In the genomic region with DNA sequence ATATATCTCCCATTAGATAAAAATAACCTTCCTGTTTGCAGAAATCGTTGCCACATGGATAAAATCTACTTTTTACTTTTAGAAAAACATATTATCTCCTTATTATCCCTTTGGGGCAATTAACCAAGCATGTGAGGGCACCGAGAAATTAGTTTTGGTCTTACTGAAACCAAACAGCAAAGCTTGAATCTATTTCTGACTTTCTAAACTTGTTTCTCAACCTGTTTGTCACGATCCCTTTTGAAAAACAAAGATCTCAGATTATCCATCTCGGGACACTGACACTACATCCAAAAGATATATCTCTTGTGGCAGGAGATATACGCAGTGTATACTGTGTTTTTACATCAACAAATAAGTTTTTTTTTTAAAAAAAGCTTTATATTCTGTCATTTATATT, we compare ENCODE assay signal across 8 cellular contexts.
DNase-seq lines count a peak whose midpoint lies in the region; ATAC-seq and TF ChIP-seq lines count a peak whose summit lies in the region.

No MANE protein-coding gene starts in this region.

- H3K9ac ChIP-seq in OCI-LY3 (ENCODE audit: low read length) = peak overlapping the region; percentile 97
- no peak overlapping the region for H3K9ac ChIP-seq in parathyroid adenoma

- peaks cover 9% of the 10 kb centered on the region for H4K20me1 ChIP-seq in OCI-LY3 (ENCODE audit: insufficient read depth, low read length)

- H3K36me3 ChIP-seq in OCI-LY3 (replicated peaks; ENCODE audit: low read depth, low read length) = peaks cover 22% of the 10 kb centered on the region
- no peaks in the 10 kb centered on the region for H3K36me3 ChIP-seq in parathyroid adenoma (ENCODE audit: control insufficient read depth, insufficient read depth, low read length)

- H3K4me2 ChIP-seq in OCI-LY3 (ENCODE audit: low read length) (peak overlapping the region; percentile 92), parathyroid adenoma (ENCODE audit: low read length) (peak overlapping the region; percentile 42)

- peaks cover 40 to 49% of the 10 kb centered on the region in 2 donors for H3K4me1 Mint-ChIP-seq in effector memory CD8-positive, alpha-beta T cell (ENCODE audit: low read depth in 2 of 2)

- no peaks in the 10 kb centered on the region for H3K27me3 Mint-ChIP-seq in effector memory CD8-positive, alpha-beta T cell

- H3K27ac ChIP-seq in OCI-LY3 (ENCODE audit: low read length) (peak overlapping the region; percentile 75), parathyroid adenoma (no peak overlapping the region)

- H3K36me3 Mint-ChIP-seq in effector memory CD8-positive, alpha-beta T cell (ENCODE audit: insufficient read depth) = peaks cover 53% of the 10 kb centered on the region

- H3K4me1 ChIP-seq in OCI-LY3 (ENCODE audit: low read length) (peaks cover 52% of the 10 kb centered on the region), parathyroid adenoma (peaks cover 4% of the 10 kb centered on the region)

- H3K4me3 ChIP-seq in GM08714 (ENCODE audit: low read length) = peak overlapping the region; percentile 78; the same call in 1 of the 2 replicates
- peak overlapping the region; percentile 98 for H3K4me3 ChIP-seq in OCI-LY3 (ENCODE audit: low read length)
- H3K4me3 ChIP-seq in parathyroid adenoma (ENCODE audit: low read depth, low read length) = no peak overlapping the region

- H3K79me2 ChIP-seq in OCI-LY3 (ENCODE audit: low read length) (peaks cover 71% of the 10 kb centered on the region), parathyroid adenoma (peaks cover 8% of the 10 kb centered on the region)

- no peak for DNase-seq in effector memory CD8-positive, alpha-beta T cell
- no peak for DNase-seq in NCI-H82 treated with DMSO at 0.1 percent for 48 hours (lab: John Stamatoyannopoulos, UW; ENCODE audit: unreplicated experiment)

- TF ChIP-seq CTCF in OCI-LY3 (IDR thresholded peaks at IDR 0.05; ENCODE audit: low read depth, low read length) (no peak), parathyroid adenoma (IDR thresholded peaks at IDR 0.05) (no peak)

- H3K9me3 ChIP-seq in OCI-LY3 (ENCODE audit: insufficient read depth, low read length) (no peaks in the 10 kb centered on the region), parathyroid adenoma (ENCODE audit: control insufficient read depth, low read length) (no peaks in the 10 kb centered on the region)

- no peaks in the 10 kb centered on the region for H3K9me3 Mint-ChIP-seq in effector memory CD8-positive, alpha-beta T cell

- H3K27ac Mint-ChIP-seq in effector memory CD8-positive, alpha-beta T cell = peak overlapping the region; percentile 49 to 95

- H2AFZ ChIP-seq in OCI-LY3 (ENCODE audit: low read depth, low read length) = no peak overlapping the region
- no peak overlapping the region for H2AFZ ChIP-seq in parathyroid adenoma

- H3K27me3 ChIP-seq in OCI-LY3 (ENCODE audit: low read depth, low read length) (no peaks in the 10 kb centered on the region), parathyroid adenoma (ENCODE audit: control insufficient read depth, insufficient read depth, low read length) (no peaks in the 10 kb centered on the region)

- H3K4me3 Mint-ChIP-seq in effector memory CD8-positive, alpha-beta T cell = peak overlapping the region; percentile 96 to 99

- ATAC-seq in effector memory CD8-positive, alpha-beta T cell (replicated peaks) = no peak
- no peak for ATAC-seq in activated CD4-positive, CD25-positive, alpha-beta regulatory T cell treated with anti-CD3 and anti-CD28 coated beads, Interleukin-2, amount 50 U/mL, for 24 hours
- ATAC-seq in HG02852 (IDR thresholded peaks at IDR 0.05; ENCODE audit: unreplicated experiment) (no peak), HG02763 (IDR thresholded peaks at IDR 0.05; ENCODE audit: unreplicated experiment) (no peak)
